1 cellular context compared by ENCODE assay signal in the genomic region with DNA sequence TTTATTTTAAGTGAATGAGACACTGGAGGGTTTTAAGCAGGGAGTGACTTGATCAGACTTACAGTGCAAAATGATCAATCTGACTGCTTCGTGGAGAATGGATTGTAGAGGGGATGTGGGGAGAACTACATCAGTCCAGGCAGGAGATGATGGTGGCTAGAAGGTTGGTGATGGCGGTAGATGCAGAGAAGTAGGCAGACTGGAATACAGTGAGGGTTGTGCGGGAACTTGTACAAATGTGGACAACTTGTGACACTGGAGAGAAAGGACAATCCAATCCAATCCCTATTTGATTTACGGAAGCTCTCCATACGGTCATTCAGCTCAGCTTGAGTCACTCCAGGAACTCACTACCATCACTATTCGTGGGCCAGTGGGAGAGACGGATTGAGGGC.
TF ChIP-seq lines count a peak whose summit lies in the region.

No MANE protein-coding gene starts in this region.

TF ChIP-seq in HCT116, 20 proteins besides CTCF, POLR2A, EP300 and RAD21:
- TF ChIP-seq ZFX (IDR thresholded peaks at IDR 0.05) (no peak), CBX3 (IDR thresholded peaks at IDR 0.05; ENCODE audit: low read depth) (no peak), SRF (IDR thresholded peaks at IDR 0.05; ENCODE audit: low read depth) (no peak), FOSL1 (IDR thresholded peaks at IDR 0.05; ENCODE audit: low read depth) (no peak), CEBPB (IDR thresholded peaks at IDR 0.05; ENCODE audit: low read depth) (no peak), EZH2phosphoT487 (IDR thresholded peaks at IDR 0.05; ENCODE audit: borderline replicate concordance) (no peak), POLR2AphosphoS5 (IDR thresholded peaks at IDR 0.05; ENCODE audit: low read depth, low read length) (no peak), JUND (IDR thresholded peaks at IDR 0.05) (no peak), SIN3A (IDR thresholded peaks at IDR 0.05; ENCODE audit: low read depth) (no peak), SP1 (IDR thresholded peaks at IDR 0.05; ENCODE audit: low read depth) (no peak), TCF7L2 (IDR thresholded peaks at IDR 0.05; ENCODE audit: borderline replicate concordance, extremely low read depth, insufficient read depth, insufficient read length) (no peak), YY1 (IDR thresholded peaks at IDR 0.05; ENCODE audit: extremely low read depth, insufficient replicate concordance, low read depth, low read length) (no peak), EGR1 (IDR thresholded peaks at IDR 0.05; ENCODE audit: low read depth) (no peak), EZH2 (IDR thresholded peaks at IDR 0.05) (no peak), ZNF274 (IDR thresholded peaks at IDR 0.05; ENCODE audit: low read depth, low read length) (no peak)
- TF ChIP-seq, protein P1, sequence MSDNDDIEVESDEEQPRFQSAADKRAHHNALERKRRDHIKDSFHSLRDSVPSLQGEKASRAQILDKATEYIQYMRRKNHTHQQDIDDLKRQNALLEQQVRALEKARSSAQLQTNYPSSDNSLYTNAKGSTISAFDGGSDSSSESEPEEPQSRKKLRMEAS (IDR thresholded peaks at IDR 0.05): no peak
- TF ChIP-seq, protein P2, sequence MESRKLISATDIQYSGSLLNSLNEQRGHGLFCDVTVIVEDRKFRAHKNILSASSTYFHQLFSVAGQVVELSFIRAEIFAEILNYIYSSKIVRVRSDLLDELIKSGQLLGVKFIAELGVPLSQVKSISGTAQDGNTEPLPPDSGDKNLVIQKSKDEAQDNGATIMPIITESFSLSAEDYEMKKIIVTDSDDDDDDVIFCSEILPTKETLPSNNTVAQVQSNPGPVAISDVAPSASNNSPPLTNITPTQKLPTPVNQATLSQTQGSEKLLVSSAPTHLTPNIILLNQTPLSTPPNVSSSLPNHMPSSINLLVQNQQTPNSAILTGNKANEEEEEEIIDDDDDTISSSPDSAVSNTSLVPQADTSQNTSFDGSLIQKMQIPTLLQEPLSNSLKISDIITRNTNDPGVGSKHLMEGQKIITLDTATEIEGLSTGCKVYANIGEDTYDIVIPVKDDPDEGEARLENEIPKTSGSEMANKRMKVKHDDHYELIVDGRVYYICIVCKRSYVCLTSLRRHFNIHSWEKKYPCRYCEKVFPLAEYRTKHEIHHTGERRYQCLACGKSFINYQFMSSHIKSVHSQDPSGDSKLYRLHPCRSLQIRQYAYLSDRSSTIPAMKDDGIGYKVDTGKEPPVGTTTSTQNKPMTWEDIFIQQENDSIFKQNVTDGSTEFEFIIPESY (IDR thresholded peaks at IDR 0.05; ENCODE audit: extremely low read depth, insufficient replicate concordance, low read length): no peak
- TF ChIP-seq, protein P3, sequence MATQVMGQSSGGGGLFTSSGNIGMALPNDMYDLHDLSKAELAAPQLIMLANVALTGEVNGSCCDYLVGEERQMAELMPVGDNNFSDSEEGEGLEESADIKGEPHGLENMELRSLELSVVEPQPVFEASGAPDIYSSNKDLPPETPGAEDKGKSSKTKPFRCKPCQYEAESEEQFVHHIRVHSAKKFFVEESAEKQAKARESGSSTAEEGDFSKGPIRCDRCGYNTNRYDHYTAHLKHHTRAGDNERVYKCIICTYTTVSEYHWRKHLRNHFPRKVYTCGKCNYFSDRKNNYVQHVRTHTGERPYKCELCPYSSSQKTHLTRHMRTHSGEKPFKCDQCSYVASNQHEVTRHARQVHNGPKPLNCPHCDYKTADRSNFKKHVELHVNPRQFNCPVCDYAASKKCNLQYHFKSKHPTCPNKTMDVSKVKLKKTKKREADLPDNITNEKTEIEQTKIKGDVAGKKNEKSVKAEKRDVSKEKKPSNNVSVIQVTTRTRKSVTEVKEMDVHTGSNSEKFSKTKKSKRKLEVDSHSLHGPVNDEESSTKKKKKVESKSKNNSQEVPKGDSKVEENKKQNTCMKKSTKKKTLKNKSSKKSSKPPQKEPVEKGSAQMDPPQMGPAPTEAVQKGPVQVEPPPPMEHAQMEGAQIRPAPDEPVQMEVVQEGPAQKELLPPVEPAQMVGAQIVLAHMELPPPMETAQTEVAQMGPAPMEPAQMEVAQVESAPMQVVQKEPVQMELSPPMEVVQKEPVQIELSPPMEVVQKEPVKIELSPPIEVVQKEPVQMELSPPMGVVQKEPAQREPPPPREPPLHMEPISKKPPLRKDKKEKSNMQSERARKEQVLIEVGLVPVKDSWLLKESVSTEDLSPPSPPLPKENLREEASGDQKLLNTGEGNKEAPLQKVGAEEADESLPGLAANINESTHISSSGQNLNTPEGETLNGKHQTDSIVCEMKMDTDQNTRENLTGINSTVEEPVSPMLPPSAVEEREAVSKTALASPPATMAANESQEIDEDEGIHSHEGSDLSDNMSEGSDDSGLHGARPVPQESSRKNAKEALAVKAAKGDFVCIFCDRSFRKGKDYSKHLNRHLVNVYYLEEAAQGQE (IDR thresholded peaks at IDR 0.05; ENCODE audit: low read depth): no peak
